In genomic region chr13:99257291-99257690, GRCh38 we compare ENCODE assay signal across 20 cellular contexts. TPM values are rescaled to one million over a fixed set of nuclear protein-coding genes. Genes with fewer than 3 reads are reported as not detected.
DNase-seq lines count a peak whose midpoint lies in the region; ATAC-seq lines count a peak whose summit lies in the region.
"Had no signal": no experiment of that assay in that cellular context is flagged by ENCODE, and none has a peak within 500 bp of the region (broad histone marks: within the 10 kb centered on the region; RNA-seq: fewer than 3 reads in every experiment).

No MANE protein-coding gene starts in this region.

- no peak for ATAC-seq in CD4-positive, CD25-positive, alpha-beta regulatory T cell (ENCODE audit: low read depth in 2 of 2)
- ATAC-seq in T-cell (replicated peaks in 1 of 4) (no peak), memory B cell (ENCODE audit: low read depth) (no peak), HG02852 (IDR thresholded peaks at IDR 0.05; ENCODE audit: unreplicated experiment) (no peak), HG03565 (IDR thresholded peaks at IDR 0.05; ENCODE audit: unreplicated experiment) (no peak)
- ATAC-seq: activated CD4-positive, CD25-positive, alpha-beta regulatory T cell treated with anti-CD3 and anti-CD28 coated beads, Interleukin-2, amount 50 U/mL, for 24 hours; esophagus mucosa; lower lobe of right lung had no signal

- no peaks in the 10 kb centered on the region for H3K27me3 Mint-ChIP-seq in CD4-positive, CD25-positive, alpha-beta regulatory T cell
- H3K27me3 Mint-ChIP-seq in T-cell (no peaks in the 10 kb centered on the region), memory B cell (no peaks in the 10 kb centered on the region)
- H3K27me3 Mint-ChIP-seq: brain had no signal

- no peak for DNase-seq in CD4-positive, CD25-positive, alpha-beta regulatory T cell
- DNase-seq in GM23248, result no peak
- DNase-seq in T-cell, result no peak
- DNase-seq in memory B cell (ENCODE audit: low spot score in 2 of 2), result no peak
- DNase-seq in GM19240 (ENCODE audit: insufficient read length, low spot score), result no peak
- no peak for DNase-seq in SJCRH30
- DNase-seq: dermis blood vessel endothelial cell, DND-41, H9, lower lobe of right lung, NCI-H2081 treated with DMSO at 0.1 percent for 48 hours, NCI-H526 treated with DMSO at 0.1 percent for 48 hours had no signal

- peak overlapping the region in 3 of 4 donors; percentile 73 to 85 (median 82) for H3K4me3 Mint-ChIP-seq in CD4-positive, CD25-positive, alpha-beta regulatory T cell
- peak overlapping the region; percentile 75 to 93 (median 82) for H3K4me3 Mint-ChIP-seq in T-cell
- peak overlapping the region; percentile 91 for H3K4me3 Mint-ChIP-seq in memory B cell
- H3K4me3 Mint-ChIP-seq: brain, H9 had no signal

- WGBS in GM23248 (ENCODE audit: low coverage in 1 of 2, low lambda C conversion rate in 2 of 2, missing lambda C conversion rate in 2 of 2), 2 experiments, result 93 to 96% methylated on average over 2 of the region's 2 CpGs

- in situ Hi-C loops in GM23248 (cut with MboI), result no loop called here

- H3K27me3 ChIP-seq in CD4-positive, CD25-positive, alpha-beta regulatory T cell (ENCODE audit: control insufficient read depth, insufficient read depth, low read length), result no peaks in the 10 kb centered on the region
- H3K27me3 ChIP-seq in GM23248 (replicated peaks; ENCODE audit: insufficient read depth) (no peaks in the 10 kb centered on the region), SJCRH30 (no peaks in the 10 kb centered on the region)

- H3K4me3 ChIP-seq in CD4-positive, CD25-positive, alpha-beta regulatory T cell (ENCODE audit: low read depth, low read length), result peak overlapping the region; percentile 96
- H3K4me3 ChIP-seq in GM23248, result no peak overlapping the region
- H3K4me3 ChIP-seq in SJCRH30, result no peak overlapping the region

- H3K27ac ChIP-seq in CD4-positive, CD25-positive, alpha-beta regulatory T cell (ENCODE audit: insufficient read depth, low read length, poor library complexity, severe bottlenecking), result peak overlapping the region; percentile 80
- H3K27ac ChIP-seq in GM23248 (peak overlapping the region; percentile 19), SJCRH30 (no peak overlapping the region)

- H3K9me3 ChIP-seq in CD4-positive, CD25-positive, alpha-beta regulatory T cell (ENCODE audit: control insufficient read depth in 2 of 2, low read length in 2 of 2), result no peaks in the 10 kb centered on the region
- H3K9me3 ChIP-seq in GM23248 (ENCODE audit: low read depth) (no peaks in the 10 kb centered on the region), SJCRH30 (replicated peaks) (no peaks in the 10 kb centered on the region)
- H3K9me3 ChIP-seq: lower lobe of right lung had no signal

- H3K36me3 Mint-ChIP-seq in CD4-positive, CD25-positive, alpha-beta regulatory T cell, result peaks cover 30% of the 10 kb centered on the region
- peaks cover 29% of the 10 kb centered on the region for H3K36me3 Mint-ChIP-seq in T-cell
- H3K36me3 Mint-ChIP-seq in memory B cell, result peaks cover 29% of the 10 kb centered on the region

- H3K27ac Mint-ChIP-seq in CD4-positive, CD25-positive, alpha-beta regulatory T cell, result peak overlapping the region in 1 of 3 donors; percentile 59
- H3K27ac Mint-ChIP-seq in T-cell, result peak overlapping the region; percentile 39 to 82
- peak overlapping the region; percentile 89 for H3K27ac Mint-ChIP-seq in memory B cell
- H3K27ac Mint-ChIP-seq: brain, H9 had no signal

- CTCF ChIA-PET in T-cell (lab: Charles Lee), result interaction anchor here (0.9 to 5.0 kb wide), 16 partner anchors 9 to 246 kb away, joined by 3 to 107 read pairs (median 6); partner anchors contain the start of gene UBAC2 (in 1 of the 2)

- H3K9me3 Mint-ChIP-seq in CD4-positive, CD25-positive, alpha-beta regulatory T cell, result no peaks in the 10 kb centered on the region
- H3K9me3 Mint-ChIP-seq in T-cell (no peaks in the 10 kb centered on the region), memory B cell (no peaks in the 10 kb centered on the region)
- H3K9me3 Mint-ChIP-seq: brain, H9 had no signal

- H4K20me1 ChIP-seq in GM23248 (ENCODE audit: insufficient read depth), result no peaks in the 10 kb centered on the region

- H3K79me2 ChIP-seq in GM23248 (ENCODE audit: insufficient read depth), result peaks cover 3% of the 10 kb centered on the region; the same call in 1 of the 2 replicates

- no peaks in the 10 kb centered on the region for H3K9me2 ChIP-seq in GM23248 (ENCODE audit: insufficient read depth)

- H2AFZ ChIP-seq in GM23248, result no peak overlapping the region

- H3K4me2 ChIP-seq in GM23248 (ENCODE audit: unreplicated experiment), result peak overlapping the region; percentile 33

- H3K4me1 Mint-ChIP-seq in CD4-positive, CD25-positive, alpha-beta regulatory T cell, result peaks cover 14 to 70% (median 46%) of the 10 kb centered on the region in 4 donors
- H3K4me1 Mint-ChIP-seq in T-cell, result peaks cover 58 to 79% (median 75%) of the 10 kb centered on the region in 3 donors
- peaks cover 40% of the 10 kb centered on the region for H3K4me1 Mint-ChIP-seq in memory B cell

- no peaks in the 10 kb centered on the region for H3F3A ChIP-seq in GM23248 (ENCODE audit: insufficient read depth)

- no peak overlapping the region for H3K9ac ChIP-seq in GM23248

- peaks cover 39% of the 10 kb centered on the region for H3K4me1 ChIP-seq in CD4-positive, CD25-positive, alpha-beta regulatory T cell (ENCODE audit: control insufficient read depth, insufficient read depth, low read length, poor library complexity, severe bottlenecking)
- H3K4me1 ChIP-seq in GM23248 (ENCODE audit: insufficient read depth) (peaks cover 26% of the 10 kb centered on the region), SJCRH30 (no peaks in the 10 kb centered on the region)
- H3K4me1 ChIP-seq: lower lobe of right lung had no signal

- POLR2A ChIA-PET in T-cell (lab: Charles Lee), result interaction anchor here (0.6 to 4.1 kb wide), 15 partner anchors 10 to 118 kb away, joined by 3 to 41 read pairs (median 5); partner anchors contain the start of gene UBAC2 (in 1 of the 2)

- H3K36me3 ChIP-seq in CD4-positive, CD25-positive, alpha-beta regulatory T cell (ENCODE audit: control insufficient read depth, insufficient read depth, low read length), result peaks cover 16% of the 10 kb centered on the region
- H3K36me3 ChIP-seq in GM23248 (ENCODE audit: low read depth) (no peaks in the 10 kb centered on the region), SJCRH30 (peaks cover 15% of the 10 kb centered on the region)

RNA-seq across cellular contexts. Expression of gene GPR18, which starts 0.9 kb away (rescaled TPM):
- 8.6 TPM for total RNA-seq in CD4-positive, CD25-positive, alpha-beta regulatory T cell
- 10 to 100 TPM in 2 of 4 donors, 1 to 10 TPM in 2; 6.1 to 22.6 (median 10.5) TPM for polyA plus RNA-seq in CD4-positive, CD25-positive, alpha-beta regulatory T cell
- total RNA-seq in GM23248 (2014; rRNA removed; shearing (Covaris generic)), result not detected in 2 replicates
- polyA plus RNA-seq in GM23248 (2016; fragmentation: Nextera tagmentation; extraction: Ambion mirVana), result 0.22 and 0.46 TPM in 2 replicates
- total RNA-seq in T-cell, result 10 to 100 TPM; 15.2 to 26.7 (median 16.7) TPM
- total RNA-seq in SJCRH30 (2014; rRNA removed; shearing (Covaris generic)), result not detected in 2 replicates
- total RNA-seq: dermis blood vessel endothelial cell, esophagus mucosa, glomerular endothelial cell, H9, temporal lobe had no signal
- polyA plus RNA-seq: BJ had no signal

RNA-seq across cellular contexts. Expression of gene GPR183, which starts 49.9 kb away (rescaled TPM):
- 206 TPM for total RNA-seq in CD4-positive, CD25-positive, alpha-beta regulatory T cell
- polyA plus RNA-seq in CD4-positive, CD25-positive, alpha-beta regulatory T cell, result 100 to 1,000 TPM; 262 to 418 (median 324) TPM
- not detected in 2 replicates for total RNA-seq in GM23248 (2014; rRNA removed; shearing (Covaris generic))
- 0.25 and 0.33 TPM in 2 replicates for polyA plus RNA-seq in GM23248 (2016; fragmentation: Nextera tagmentation; extraction: Ambion mirVana)
- total RNA-seq in T-cell, result 100 to 1,000 TPM in 3 of 5 donors, 10 to 100 TPM in 2; 69.9 to 152 (median 100) TPM
- not detected in 2 replicates for total RNA-seq in SJCRH30 (2014; rRNA removed; shearing (Covaris generic))
- total RNA-seq: H9 had no signal

RNA-seq across cellular contexts. Expression of gene UBAC2, which starts 56.6 kb away (rescaled TPM):
- total RNA-seq in CD4-positive, CD25-positive, alpha-beta regulatory T cell, result 62.8 TPM
- 100 to 1,000 TPM; 101 to 122 (median 105) TPM for polyA plus RNA-seq in CD4-positive, CD25-positive, alpha-beta regulatory T cell
- 44.8 and 66.1 TPM in 2 replicates for total RNA-seq in GM23248 (2014; rRNA removed; shearing (Covaris generic))
- 95.9 and 96.5 TPM in 2 replicates for polyA plus RNA-seq in GM23248 (2016; fragmentation: Nextera tagmentation; extraction: Ambion mirVana)
- 10 to 100 TPM; 83.3 to 99.3 (median 84.9) TPM for total RNA-seq in T-cell
- 51.3 and 55.6 TPM in 2 replicates for total RNA-seq in SJCRH30 (2014; rRNA removed; shearing (Covaris generic))

Comparison
In these comparisons a context has a peak if more than half of its experiments do, and no peak if none do; other contexts are left out.
1. RNA of gene GPR183, which starts 49.9 kb away (total RNA-seq): 206 TPM in CD4-positive, CD25-positive, alpha-beta regulatory T cell (single experiment) and 69.9 to 152 TPM in T-cell; not detected in GM23248 and not detected in SJCRH30; every median in the first group is over 10 times any median in the second.
2. Peak in every context shown above with its lines, with median percentiles within 50 percentile points of each other: H3K4me3 Mint-ChIP-seq.